7 cellular contexts compared by ENCODE assay signal in genomic region chr2:165398603-165399002, GRCh38.
DNase-seq lines count a peak whose midpoint lies in the region; ATAC-seq, FAIRE-seq and TF ChIP-seq lines count a peak whose summit lies in the region.
"Not testable (repeated sequence)": the region's sequence is repeated elsewhere in the genome, so short reads cannot be mapped to it uniquely, and the experiment has no call there.

No MANE protein-coding gene starts in this region.

- not testable (repeated sequence) for H4K8ac ChIP-seq in mesendoderm (ENCODE audit: low read depth, low read length)

- not testable (repeated sequence) for H3K4me3 Mint-ChIP-seq in GM23338; T-helper 2 cell treated with Interferon-gamma antibody and Interleukin-4, amounts not matched to agents 5 μg/mL and 100 μg/mL, for 36 hours; activated CD8-positive, alpha-beta T cell treated with anti-CD3 and anti-CD28 coated beads for 36 hours

- intact Hi-C loops in activated CD8-positive, alpha-beta T cell treated with anti-CD3 and anti-CD28 coated beads for 36 hours (cut with micrococcal nuclease), result not testable (repeated sequence)

- not testable (repeated sequence) for DNase-seq in GM23338 (ENCODE audit: low spot score)
- peak; percentile 12 for DNase-seq in T-helper 2 cell treated with Interferon-gamma antibody and Interleukin-4, amounts not matched to agents 5 μg/mL and 100 μg/mL, for 36 hours (ENCODE audit: low spot score)
- DNase-seq in activated CD8-positive, alpha-beta T cell treated with anti-CD3 and anti-CD28 coated beads for 36 hours, result peak; percentile 27
- DNase-seq in activated naive CD4-positive, alpha-beta T cell treated with Interleukin-2 at 50 U/mL for 16 hours, result peak; percentile 3
- DNase-seq in bronchial epithelial cell (ENCODE audit: low read depth) (peak; percentile 8), mesendoderm (peak; percentile 37)
- DNase-seq in stimulated activated CD4-positive, alpha-beta T cell treated with anti-CD3 and anti-CD28 coated beads, TNF-alpha, amount 100 ng/mL, for 48 hours (ENCODE audit: low read depth in 3 of 3), result peak in 2 of 3 donors; percentile 2 to 6

- peak overlapping the region; percentile 15; the same call in 1 of the 2 replicates for H2AFZ ChIP-seq in GM23338

- POLR2A ChIA-PET in activated CD8-positive, alpha-beta T cell treated with anti-CD3 and anti-CD28 coated beads for 36 hours (lab: Charles Lee), result not testable (repeated sequence)

- not testable (repeated sequence) for H4K5ac ChIP-seq in mesendoderm (ENCODE audit: low read length)

- WGBS in mesendoderm (ENCODE audit: extremely low coverage, insufficient coverage, low lambda C conversion rate), result no CpG with 5 or more reads among the region's 3 CpGs

- H3K4me2 ChIP-seq in GM23338; mesendoderm (ENCODE audit: low read length): not testable (repeated sequence)

- H3K4me3 ChIP-seq in GM23338; bronchial epithelial cell (ENCODE audit: low read depth, low read length); mesendoderm (ENCODE audit: low read length): not testable (repeated sequence)

- H3K4me1 ChIP-seq in GM23338 (ENCODE audit: insufficient read depth); mesendoderm (ENCODE audit: control insufficient read depth, low read depth, low read length): not testable (repeated sequence)

- not testable (repeated sequence) for H2BK5ac ChIP-seq in mesendoderm (ENCODE audit: low read length)

- not testable (repeated sequence) for FAIRE-seq in bronchial epithelial cell (lab: Jason Lieb, UNC)

- H3K36me3 ChIP-seq in GM23338 (ENCODE audit: insufficient read depth); bronchial epithelial cell (ENCODE audit: control insufficient read depth, insufficient read depth, low read length); mesendoderm (ENCODE audit: control insufficient read depth, insufficient read depth, low read length): not testable (repeated sequence)

- not testable (repeated sequence) for H3F3A ChIP-seq in GM23338 (replicated peaks; ENCODE audit: low read depth)

- H3K4me1 Mint-ChIP-seq in GM23338; T-helper 2 cell treated with Interferon-gamma antibody and Interleukin-4, amounts not matched to agents 5 μg/mL and 100 μg/mL, for 36 hours (ENCODE audit: low read depth); activated CD8-positive, alpha-beta T cell treated with anti-CD3 and anti-CD28 coated beads for 36 hours (ENCODE audit: low read depth): not testable (repeated sequence)

- H3K18ac ChIP-seq in mesendoderm (ENCODE audit: low read length), result not testable (repeated sequence)

- not testable (repeated sequence) for H3K27me3 ChIP-seq in GM23338 (ENCODE audit: insufficient read depth); bronchial epithelial cell (ENCODE audit: control insufficient read depth, insufficient read depth, low read length); mesendoderm (ENCODE audit: insufficient read depth, low read length, poor library complexity)

- H3K79me1 ChIP-seq in mesendoderm (ENCODE audit: low read length), result not testable (repeated sequence)

- CTCF ChIA-PET in activated CD8-positive, alpha-beta T cell treated with anti-CD3 and anti-CD28 coated beads for 36 hours (lab: Charles Lee), result not testable (repeated sequence)

- H3K79me2 ChIP-seq in GM23338 (replicated peaks; ENCODE audit: insufficient read depth); mesendoderm (ENCODE audit: control insufficient read depth, insufficient read depth, low read length): not testable (repeated sequence)

- H3K9me3 Mint-ChIP-seq in GM23338; T-helper 2 cell treated with Interferon-gamma antibody and Interleukin-4, amounts not matched to agents 5 μg/mL and 100 μg/mL, for 36 hours; activated CD8-positive, alpha-beta T cell treated with anti-CD3 and anti-CD28 coated beads for 36 hours: not testable (repeated sequence)

- not testable (repeated sequence) for H3K27me3 Mint-ChIP-seq in GM23338 (ENCODE audit: insufficient read depth, low read depth, poor library complexity)
- peaks cover 36% of the 10 kb centered on the region for H3K27me3 Mint-ChIP-seq in T-helper 2 cell treated with Interferon-gamma antibody and Interleukin-4, amounts not matched to agents 5 μg/mL and 100 μg/mL, for 36 hours (ENCODE audit: low read depth)
- H3K27me3 Mint-ChIP-seq in activated CD8-positive, alpha-beta T cell treated with anti-CD3 and anti-CD28 coated beads for 36 hours, result peaks cover 11% of the 10 kb centered on the region

- TF ChIP-seq CTCF in GM23338 (conservative IDR thresholded peaks at IDR 0.05; ENCODE audit: low read depth in 2 of 2); activated CD8-positive, alpha-beta T cell treated with anti-CD3 and anti-CD28 coated beads for 36 hours (IDR thresholded peaks at IDR 0.05); bronchial epithelial cell (IDR thresholded peaks at IDR 0.05; ENCODE audit: insufficient read depth, low read length, severe bottlenecking): not testable (repeated sequence)

- ATAC-seq in GM23338, result not testable (repeated sequence)
- peak; percentile 80 for ATAC-seq in activated CD8-positive, alpha-beta T cell treated with anti-CD3 and anti-CD28 coated beads for 36 hours

- H4K20me1 ChIP-seq in GM23338 (replicated peaks; ENCODE audit: insufficient read depth), result not testable (repeated sequence)

- not testable (repeated sequence) for H3K23ac ChIP-seq in mesendoderm (ENCODE audit: low read length)

- not testable (repeated sequence) for H3K36me3 Mint-ChIP-seq in GM23338 (ENCODE audit: low read depth); T-helper 2 cell treated with Interferon-gamma antibody and Interleukin-4, amounts not matched to agents 5 μg/mL and 100 μg/mL, for 36 hours (ENCODE audit: low read depth); activated CD8-positive, alpha-beta T cell treated with anti-CD3 and anti-CD28 coated beads for 36 hours (ENCODE audit: low read depth)

- not testable (repeated sequence) for H2BK15ac ChIP-seq in mesendoderm (replicated peaks; ENCODE audit: low read depth)

- not testable (repeated sequence) for H3K27ac Mint-ChIP-seq in GM23338; T-helper 2 cell treated with Interferon-gamma antibody and Interleukin-4, amounts not matched to agents 5 μg/mL and 100 μg/mL, for 36 hours; activated CD8-positive, alpha-beta T cell treated with anti-CD3 and anti-CD28 coated beads for 36 hours

- not testable (repeated sequence) for H3K9ac ChIP-seq in mesendoderm (ENCODE audit: low read length)

- not testable (repeated sequence) for H3K9me2 ChIP-seq in GM23338 (ENCODE audit: insufficient read depth)

- not testable (repeated sequence) for H3K4ac ChIP-seq in mesendoderm (ENCODE audit: low read depth, low read length)

- not testable (repeated sequence) for H3K27ac ChIP-seq in GM23338 (ENCODE audit: low read depth); mesendoderm (ENCODE audit: low read depth, low read length)

- not testable (repeated sequence) for H2AK5ac ChIP-seq in mesendoderm (ENCODE audit: low read length)

- not testable (repeated sequence) for H3K56ac ChIP-seq in mesendoderm (ENCODE audit: low read length)

- H2BK120ac ChIP-seq in mesendoderm (ENCODE audit: low read depth, low read length), result not testable (repeated sequence)
